ENCODE assay signal across 1 cellular context in genomic region chr7:7867835-7868234, GRCh38.
TF ChIP-seq lines count a peak whose summit lies in the region.

No MANE protein-coding gene starts in this region.

TF ChIP-seq in GM23338, 12 proteins besides CTCF, POLR2A, EP300 and RAD21 (continued from another document):
- TF ChIP-seq, protein P1, sequence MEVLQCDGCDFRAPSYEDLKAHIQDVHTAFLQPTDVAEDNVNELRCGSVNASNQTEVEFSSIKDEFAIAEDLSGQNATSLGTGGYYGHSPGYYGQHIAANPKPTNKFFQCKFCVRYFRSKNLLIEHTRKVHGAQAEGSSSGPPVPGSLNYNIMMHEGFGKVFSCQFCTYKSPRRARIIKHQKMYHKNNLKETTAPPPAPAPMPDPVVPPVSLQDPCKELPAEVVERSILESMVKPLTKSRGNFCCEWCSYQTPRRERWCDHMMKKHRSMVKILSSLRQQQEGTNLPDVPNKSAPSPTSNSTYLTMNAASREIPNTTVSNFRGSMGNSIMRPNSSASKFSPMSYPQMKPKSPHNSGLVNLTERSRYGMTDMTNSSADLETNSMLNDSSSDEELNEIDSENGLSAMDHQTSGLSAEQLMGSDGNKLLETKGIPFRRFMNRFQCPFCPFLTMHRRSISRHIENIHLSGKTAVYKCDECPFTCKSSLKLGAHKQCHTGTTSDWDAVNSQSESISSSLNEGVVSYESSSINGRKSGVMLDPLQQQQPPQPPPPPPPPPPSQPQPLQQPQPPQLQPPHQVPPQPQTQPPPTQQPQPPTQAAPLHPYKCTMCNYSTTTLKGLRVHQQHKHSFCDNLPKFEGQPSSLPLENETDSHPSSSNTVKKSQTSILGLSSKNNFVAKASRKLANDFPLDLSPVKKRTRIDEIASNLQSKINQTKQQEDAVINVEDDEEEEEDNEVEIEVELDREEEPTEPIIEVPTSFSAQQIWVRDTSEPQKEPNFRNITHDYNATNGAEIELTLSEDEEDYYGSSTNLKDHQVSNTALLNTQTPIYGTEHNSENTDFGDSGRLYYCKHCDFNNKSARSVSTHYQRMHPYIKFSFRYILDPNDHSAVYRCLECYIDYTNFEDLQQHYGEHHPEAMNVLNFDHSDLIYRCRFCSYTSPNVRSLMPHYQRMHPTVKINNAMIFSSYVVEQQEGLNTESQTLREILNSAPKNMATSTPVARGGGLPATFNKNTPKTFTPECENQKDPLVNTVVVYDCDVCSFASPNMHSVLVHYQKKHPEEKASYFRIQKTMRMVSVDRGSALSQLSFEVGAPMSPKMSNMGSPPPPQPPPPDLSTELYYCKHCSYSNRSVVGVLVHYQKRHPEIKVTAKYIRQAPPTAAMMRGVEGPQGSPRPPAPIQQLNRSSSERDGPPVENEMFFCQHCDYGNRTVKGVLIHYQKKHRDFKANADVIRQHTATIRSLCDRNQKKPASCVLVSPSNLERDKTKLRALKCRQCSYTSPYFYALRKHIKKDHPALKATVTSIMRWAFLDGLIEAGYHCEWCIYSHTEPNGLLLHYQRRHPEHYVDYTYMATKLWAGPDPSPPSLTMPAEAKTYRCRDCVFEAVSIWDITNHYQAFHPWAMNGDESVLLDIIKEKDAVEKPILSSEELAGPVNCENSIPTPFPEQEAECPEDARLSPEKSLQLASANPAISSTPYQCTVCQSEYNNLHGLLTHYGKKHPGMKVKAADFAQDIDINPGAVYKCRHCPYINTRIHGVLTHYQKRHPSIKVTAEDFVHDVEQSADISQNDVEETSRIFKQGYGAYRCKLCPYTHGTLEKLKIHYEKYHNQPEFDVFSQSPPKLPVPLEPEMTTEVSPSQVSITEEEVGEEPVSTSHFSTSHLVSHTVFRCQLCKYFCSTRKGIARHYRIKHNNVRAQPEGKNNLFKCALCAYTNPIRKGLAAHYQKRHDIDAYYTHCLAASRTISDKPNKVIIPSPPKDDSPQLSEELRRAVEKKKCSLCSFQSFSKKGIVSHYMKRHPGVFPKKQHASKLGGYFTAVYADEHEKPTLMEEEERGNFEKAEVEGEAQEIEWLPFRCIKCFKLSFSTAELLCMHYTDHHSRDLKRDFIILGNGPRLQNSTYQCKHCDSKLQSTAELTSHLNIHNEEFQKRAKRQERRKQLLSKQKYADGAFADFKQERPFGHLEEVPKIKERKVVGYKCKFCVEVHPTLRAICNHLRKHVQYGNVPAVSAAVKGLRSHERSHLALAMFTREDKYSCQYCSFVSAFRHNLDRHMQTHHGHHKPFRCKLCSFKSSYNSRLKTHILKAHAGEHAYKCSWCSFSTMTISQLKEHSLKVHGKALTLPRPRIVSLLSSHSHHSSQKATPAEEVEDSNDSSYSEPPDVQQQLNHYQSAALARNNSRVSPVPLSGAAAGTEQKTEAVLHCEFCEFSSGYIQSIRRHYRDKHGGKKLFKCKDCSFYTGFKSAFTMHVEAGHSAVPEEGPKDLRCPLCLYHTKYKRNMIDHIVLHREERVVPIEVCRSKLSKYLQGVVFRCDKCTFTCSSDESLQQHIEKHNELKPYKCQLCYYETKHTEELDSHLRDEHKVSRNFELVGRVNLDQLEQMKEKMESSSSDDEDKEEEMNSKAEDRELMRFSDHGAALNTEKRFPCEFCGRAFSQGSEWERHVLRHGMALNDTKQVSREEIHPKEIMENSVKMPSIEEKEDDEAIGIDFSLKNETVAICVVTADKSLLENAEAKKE (CRISPR knock-in tag; IDR thresholded peaks at IDR 0.05), result no peak
- no peak for TF ChIP-seq JUNB (IDR thresholded peaks at IDR 0.05; ENCODE audit: unreplicated experiment)
- no peak for TF ChIP-seq NANOG (IDR thresholded peaks at IDR 0.05; ENCODE audit: borderline replicate concordance)
- no peak for TF ChIP-seq ZNF331 (CRISPR knock-in tag; IDR thresholded peaks at IDR 0.05; ENCODE audit: low read depth)
- no peak for TF ChIP-seq ETS1 (IDR thresholded peaks at IDR 0.05)
- no peak for TF ChIP-seq EZH2phosphoT487 (IDR thresholded peaks at IDR 0.05; ENCODE audit: unreplicated experiment)
- no peak for TF ChIP-seq ZNF114 (CRISPR knock-in tag; IDR thresholded peaks at IDR 0.05)
- TF ChIP-seq EZH2 (IDR thresholded peaks at IDR 0.05; ENCODE audit: low read depth, unreplicated experiment), result no peak
- TF ChIP-seq POLR2AphosphoS5 (IDR thresholded peaks at IDR 0.05; ENCODE audit: low read depth), result no peak
- no peak for TF ChIP-seq REST (IDR thresholded peaks at IDR 0.05; ENCODE audit: unreplicated experiment)
- no peak for TF ChIP-seq STAT1 (IDR thresholded peaks at IDR 0.05; ENCODE audit: unreplicated experiment)
